In the genomic region with DNA sequence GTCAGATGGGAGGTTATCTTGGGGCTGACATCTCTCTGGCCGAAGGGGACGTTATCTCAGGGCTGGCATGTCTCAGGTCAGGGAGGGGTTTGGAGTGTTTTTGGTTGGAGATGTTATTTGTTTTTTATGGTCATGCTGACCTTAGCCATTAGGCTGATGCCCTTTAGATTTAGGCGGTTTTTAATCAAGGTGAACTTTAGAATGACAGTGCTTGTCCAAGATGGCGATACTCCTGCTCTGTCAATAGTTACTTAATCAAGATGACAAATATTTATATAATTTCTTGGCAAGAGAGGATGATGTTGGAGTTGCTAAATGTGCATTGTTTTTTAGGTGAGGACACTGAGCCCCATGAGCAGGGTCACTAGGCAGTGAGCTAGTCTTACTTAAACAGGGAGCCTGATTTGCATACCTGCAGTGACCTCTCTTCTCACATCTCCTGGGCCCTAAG, we compare ENCODE assay signal across 35 cellular contexts.
"Had no signal": no experiment of that assay in that cellular context is flagged by ENCODE, and none has a peak within 500 bp of the region (broad histone marks: within the 10 kb centered on the region; RNA-seq: fewer than 3 reads in every experiment).

No MANE protein-coding gene starts in this region.

- H3K4me3 Mint-ChIP-seq: activated CD4-positive, alpha-beta memory T cell treated with anti-CD3 and anti-CD28 coated beads, Interleukin-2, amount 10 ng/mL, durations not matched to agents 7 days and 5 days; activated CD8-positive, alpha-beta memory T cell treated with anti-CD3 and anti-CD28 coated beads, Interleukin-2, amount 10 ng/mL, durations not matched to agents 7 days and 5 days; activated naive CD4-positive, alpha-beta T cell treated with anti-CD3 and anti-CD28 coated beads, Interleukin-2, amount 50 U/mL, for 24 hours; activated naive CD8-positive, alpha-beta T cell treated with anti-CD3 and anti-CD28 coated beads, Interleukin-2, amount 10 ng/mL, durations not matched to agents 7 days and 5 days; central memory CD8-positive, alpha-beta T cell had no signal

- H3K9me3 Mint-ChIP-seq: activated naive CD4-positive, alpha-beta T cell treated with anti-CD3 and anti-CD28 coated beads, Interleukin-2, amount 50 U/mL, for 24 hours; activated naive CD8-positive, alpha-beta T cell treated with anti-CD3 and anti-CD28 coated beads, Interleukin-2, amount 10 ng/mL, durations not matched to agents 7 days and 5 days; central memory CD8-positive, alpha-beta T cell had no signal

- H3K4me1 ChIP-seq: ascending aorta had no signal

- H3K27me3 ChIP-seq: ascending aorta, cardiac muscle cell had no signal

- H3K36me3 Mint-ChIP-seq: activated CD8-positive, alpha-beta memory T cell treated with anti-CD3 and anti-CD28 coated beads, Interleukin-2, amount 10 ng/mL, durations not matched to agents 7 days and 5 days; activated naive CD4-positive, alpha-beta T cell treated with anti-CD3 and anti-CD28 coated beads, Interleukin-2, amount 50 U/mL, for 24 hours; activated naive CD8-positive, alpha-beta T cell treated with anti-CD3 and anti-CD28 coated beads, Interleukin-2, amount 10 ng/mL, durations not matched to agents 7 days and 5 days had no signal

- H2AFZ ChIP-seq: PC-9 had no signal

- H3K9me3 ChIP-seq: ascending aorta had no signal

- H3K27ac ChIP-seq: ascending aorta, cardiac muscle cell, PC-9, RWPE1, WERI-Rb-1 had no signal

- ATAC-seq: activated CD8-positive, alpha-beta memory T cell treated with anti-CD3 and anti-CD28 coated beads, Interleukin-2, amount 10 ng/mL, durations not matched to agents 7 days and 5 days; Right ventricle myocardium inferior; SK-N-SH treated with all-trans-retinoic acid at 6 μM for 48 hours had no signal

- DNase-seq: activated CD4-positive, alpha-beta memory T cell treated with anti-CD3 and anti-CD28 coated beads, Interleukin-2, amount 10 ng/mL, durations not matched to agents 7 days and 5 days; activated CD4-positive, alpha-beta T cell treated with anti-CD3 and anti-CD28 coated beads for 1 hour; activated CD4-positive, alpha-beta T cell treated with anti-CD3 and anti-CD28 coated beads for 48 hours; activated CD4-positive, CD25-positive, alpha-beta regulatory T cell; activated CD8-positive, alpha-beta memory T cell treated with anti-CD3 and anti-CD28 coated beads for 24 hours; activated CD8-positive, alpha-beta memory T cell treated with anti-CD3 and anti-CD28 coated beads, Interleukin-2, amount 10 ng/mL, durations not matched to agents 7 days and 5 days; activated CD8-positive, alpha-beta memory T cell treated with anti-CD3 and anti-CD28 coated beads, Interleukin-2, amount 50 U/mL, for 48 hours; activated effector memory CD4-positive, alpha-beta T cell treated with anti-CD3 and anti-CD28 coated beads, Interleukin-2, amount 50 U/mL, for 16 hours; activated naive CD4-positive, alpha-beta T cell treated with Interleukin-2 at 50 U/mL for 16 hours; activated naive CD8-positive, alpha-beta T cell treated with anti-CD3 and anti-CD28 coated beads, Interleukin-2, amount 10 ng/mL, durations not matched to agents 7 days and 5 days; activated T-cell treated with anti-CD3 and anti-CD28 coated beads, Interleukin-2, amount 50 U/mL, for 48 hours; amygdala; NCI-H1092 treated with DMSO at 0.1 percent for 48 hours; NCI-H1417; NCI-H146; NCI-H187; NCI-H2029 treated with DMSO at 0.1 percent for 48 hours; NCI-H2107; NCI-H2171; NCI-H510A; NCI-H526; NCI-H748 treated with DMSO at 0.1 percent for 48 hours; PC-9; SIG-M5; T-helper 1 cell; T-helper 2 cell; T-helper 9 cell; WERI-Rb-1 had no signal

- H3K27ac Mint-ChIP-seq: activated CD4-positive, alpha-beta memory T cell treated with anti-CD3 and anti-CD28 coated beads, Interleukin-2, amount 10 ng/mL, durations not matched to agents 7 days and 5 days; activated CD8-positive, alpha-beta memory T cell treated with anti-CD3 and anti-CD28 coated beads, Interleukin-2, amount 10 ng/mL, durations not matched to agents 7 days and 5 days; activated naive CD4-positive, alpha-beta T cell treated with anti-CD3 and anti-CD28 coated beads, Interleukin-2, amount 50 U/mL, for 24 hours; activated naive CD8-positive, alpha-beta T cell treated with anti-CD3 and anti-CD28 coated beads, Interleukin-2, amount 10 ng/mL, durations not matched to agents 7 days and 5 days had no signal

- H3K4me3 ChIP-seq: ascending aorta, cardiac muscle cell, PC-9 had no signal

- H3K4me2 ChIP-seq: PC-9 had no signal

- H3K4me1 Mint-ChIP-seq: central memory CD8-positive, alpha-beta T cell had no signal

- H3K36me3 ChIP-seq: cardiac muscle cell, WERI-Rb-1 had no signal
